Comparison of ENCODE assay signal across 8 cellular contexts in genomic region chr19:1406818-1407661, GRCh38. TPM values are rescaled to one million over a fixed set of nuclear protein-coding genes. Genes with fewer than 3 reads are reported as not detected.
DNase-seq lines count a peak whose midpoint lies in the region; ATAC-seq and TF ChIP-seq lines count a peak whose summit lies in the region.

TSS of gene DAZAP1 (plus strand) at chr19:1407586. CDS start at chr19:1407774, 188 bp downstream.

- in situ Hi-C loops in GM13977 (cut with MboI; ENCODE audit: low pct_unique_long_range_greater_than_20kb, low sequenced_read_pairs, unreplicated experiment), result no loop called here

- peak within 1 kb of the TSS; percentile 96 for H3K27ac Mint-ChIP-seq in T-helper 17 cell

- ATAC-seq in HG02885 (IDR thresholded peaks at IDR 0.05; ENCODE audit: poor library complexity, unreplicated experiment), result peak; percentile 81
- peak; percentile 86 for ATAC-seq in T-helper 17 cell

- TF ChIP-seq POLR2A in uterus (IDR thresholded peaks at IDR 0.05), result peak; percentile 61 to 64

- H3K4me1 ChIP-seq in right atrium auricular region (peaks cover 0 to 48% of the 10 kb centered on the region in 2 donors), uterus (peaks cover 0 to 32% of the 10 kb centered on the region in 2 donors)

- intact Hi-C loops in uterus (cut with DNase I; ENCODE audit: low total_unique reads), result no loop called here

- no peaks in the 10 kb centered on the region for H3K27me3 Mint-ChIP-seq in T-helper 17 cell

- no peaks in the 10 kb centered on the region for H3K36me3 ChIP-seq in right atrium auricular region
- H3K36me3 ChIP-seq in uterus, result no peaks in the 10 kb centered on the region

- H3K4me3 Mint-ChIP-seq in T-helper 17 cell, result peak within 1 kb of the TSS; percentile 94

- H3K27me3 ChIP-seq in right atrium auricular region (no peaks in the 10 kb centered on the region), uterus (no peaks in the 10 kb centered on the region)

- peak within 1 kb of the TSS; percentile 89 for H3K27ac ChIP-seq in angular gyrus (ENCODE audit: low read depth, low read length)
- H3K27ac ChIP-seq in right atrium auricular region, result peak within 1 kb of the TSS; percentile 97 to 98
- peak within 1 kb of the TSS; percentile 86 to 91 for H3K27ac ChIP-seq in uterus

- H3K4me3 ChIP-seq in right atrium auricular region (peak within 1 kb of the TSS; percentile 94 to 100), uterus (peak within 1 kb of the TSS; percentile 98 to 100)

- peaks cover 34% of the 10 kb centered on the region for H3K4me1 Mint-ChIP-seq in T-helper 17 cell

- DNase-seq in GM13977 (ENCODE audit: low spot score), result peak; percentile 100
- peak; percentile 87 for DNase-seq in NCI-H1694 treated with DMSO at 0.1 percent for 48 hours (lab: John Stamatoyannopoulos, UW)
- DNase-seq in T-helper 17 cell, result peak; percentile 99
- DNase-seq in right atrium auricular region (ENCODE audit: low spot score), result peak; percentile 99
- peak; percentile 87 for DNase-seq in pulmonary artery endothelial cell (ENCODE audit: low read depth, low spot score)
- peak; percentile 98 to 99 for DNase-seq in uterus

- TF ChIP-seq CTCF in GM13977 (IDR thresholded peaks at IDR 0.05; ENCODE audit: extremely low read depth, insufficient read depth, missing control alignments), result peak; percentile 47
- TF ChIP-seq CTCF in right atrium auricular region (IDR thresholded peaks at IDR 0.05), result peak in 1 of 2 donors; percentile 41
- TF ChIP-seq CTCF in uterus (IDR thresholded peaks at IDR 0.05), result peak in 3 of 4 experiments; percentile 15 to 41 (median 37)

- peaks cover 2% of the 10 kb centered on the region for H3K36me3 Mint-ChIP-seq in T-helper 17 cell (ENCODE audit: low read depth)

- H3K9me3 ChIP-seq in T-helper 17 cell (ENCODE audit: control insufficient read depth, low read length, poor library complexity, severe bottlenecking) (no peaks in the 10 kb centered on the region), right atrium auricular region (no peaks in the 10 kb centered on the region), uterus (no peaks in the 10 kb centered on the region)

RNA-seq across cellular contexts. Expression of gene DAZAP1, which starts in this region (rescaled TPM):
- total RNA-seq in T-helper 17 cell (100 to 1,000 TPM; 148 to 163 TPM), right atrium auricular region (10 to 100 TPM; 32.6 to 47.5 TPM), pulmonary artery endothelial cell (94.8 and 106 TPM in 2 replicates), uterus (100 to 1,000 TPM in 1 of 4 donors, 10 to 100 TPM in 1, 1 to 10 TPM in 2; 1.2 to 102 (median 23.8) TPM)

Comparison
In these comparisons a context has a peak if more than half of its experiments do, and no peak if none do; other contexts are left out.
1. Peak in every context shown above with its lines: DNase-seq, ATAC-seq, H3K4me3 ChIP-seq and H3K27ac ChIP-seq.